ENCODE assay signal across 1 cellular context in genomic region chr9:74609671-74610416, GRCh38.
TF ChIP-seq lines count a peak whose summit lies in the region.

No MANE protein-coding gene starts in this region.

TF ChIP-seq in GM23338, 12 proteins besides CTCF, POLR2A, EP300 and RAD21 (continued from another document):
- no peak for TF ChIP-seq ZNF462 (CRISPR knock-in tag; IDR thresholded peaks at IDR 0.05)
- no peak for TF ChIP-seq REST (IDR thresholded peaks at IDR 0.05; ENCODE audit: unreplicated experiment)
- TF ChIP-seq CREB1 (CRISPR knock-in tag; IDR thresholded peaks at IDR 0.05; ENCODE audit: low read depth), result no peak
- TF ChIP-seq, protein P1, sequence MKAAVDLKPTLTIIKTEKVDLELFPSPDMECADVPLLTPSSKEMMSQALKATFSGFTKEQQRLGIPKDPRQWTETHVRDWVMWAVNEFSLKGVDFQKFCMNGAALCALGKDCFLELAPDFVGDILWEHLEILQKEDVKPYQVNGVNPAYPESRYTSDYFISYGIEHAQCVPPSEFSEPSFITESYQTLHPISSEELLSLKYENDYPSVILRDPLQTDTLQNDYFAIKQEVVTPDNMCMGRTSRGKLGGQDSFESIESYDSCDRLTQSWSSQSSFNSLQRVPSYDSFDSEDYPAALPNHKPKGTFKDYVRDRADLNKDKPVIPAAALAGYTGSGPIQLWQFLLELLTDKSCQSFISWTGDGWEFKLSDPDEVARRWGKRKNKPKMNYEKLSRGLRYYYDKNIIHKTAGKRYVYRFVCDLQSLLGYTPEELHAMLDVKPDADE (IDR thresholded peaks at IDR 0.05), result no peak
- no peak for TF ChIP-seq ZNF114 (CRISPR knock-in tag; IDR thresholded peaks at IDR 0.05)
- no peak for TF ChIP-seq NANOG (IDR thresholded peaks at IDR 0.05; ENCODE audit: borderline replicate concordance)
TF ChIP-seq in GM23338: peak in this region for 0.
